8 cellular contexts compared by ENCODE assay signal in genomic region chr3:161104561-161105551, GRCh38. TPM values are rescaled to one million over a fixed set of nuclear protein-coding genes. Genes with fewer than 3 reads are reported as not detected.
DNase-seq lines count a peak whose midpoint lies in the region; ATAC-seq, FAIRE-seq and TF ChIP-seq lines count a peak whose summit lies in the region.

Gene B3GALNT1, minus strand, starts transcription at chr3:161105349. Its CDS starts 18,595 bp downstream, at chr3:161086754.

- no peaks in the 10 kb centered on the region for H4K20me1 ChIP-seq in HepG2 (ENCODE audit: insufficient read depth, low read length)

- H3K9me3 Mint-ChIP-seq in T-helper 1 cell treated with Interleukin-12 subunit alpha and Interleukin-12 subunit beta and Interleukin-4 antibody, amounts not matched to agents 30 μg/mL and 1 μg/mL, for 36 hours, result no peaks in the 10 kb centered on the region

- H3K4me3 Mint-ChIP-seq in T-helper 1 cell treated with Interleukin-12 subunit alpha and Interleukin-12 subunit beta and Interleukin-4 antibody, amounts not matched to agents 30 μg/mL and 1 μg/mL, for 36 hours, result peak within 1 kb of the TSS; percentile 78

- no peak within 1 kb of the TSS for H3K9ac ChIP-seq in HepG2 (ENCODE audit: insufficient read depth, low read depth, low read length)

- no peak within 1 kb of the TSS for H3K27ac Mint-ChIP-seq in T-helper 1 cell treated with Interleukin-12 subunit alpha and Interleukin-12 subunit beta and Interleukin-4 antibody, amounts not matched to agents 30 μg/mL and 1 μg/mL, for 36 hours

- no peak for TF ChIP-seq RAD21 in HepG2 (CRISPR knock-in tag; IDR thresholded peaks at IDR 0.05)

- peaks cover 10% of the 10 kb centered on the region for H3K4me1 ChIP-seq in HepG2 (ENCODE audit: insufficient read depth, low read length)

- H2AFZ ChIP-seq in HepG2 (ENCODE audit: low read length), result no peak within 1 kb of the TSS

- H3K4me1 Mint-ChIP-seq in T-helper 1 cell treated with Interleukin-12 subunit alpha and Interleukin-12 subunit beta and Interleukin-4 antibody, amounts not matched to agents 30 μg/mL and 1 μg/mL, for 36 hours (ENCODE audit: low read depth), result peaks cover 17% of the 10 kb centered on the region

- ATAC-seq in GM21360 (IDR thresholded peaks at IDR 0.05; ENCODE audit: unreplicated experiment), result peak; percentile 72
- peak; percentile 29; the same call in 1 of the 3 replicates for ATAC-seq in HepG2

- intact Hi-C loops in dorsolateral prefrontal cortex (cut with DNase I) (loop anchor here in 1 of 2 donors (10.0 kb wide), 1 partner anchor 120 kb away; the partner anchor contains the start of gene NMD3), HepG2 (cut with micrococcal nuclease; ENCODE audit: unreplicated experiment) (no loop called here)

- BruUV-seq in HepG2 (replicated peaks; lab: Mats Ljungman, UMichigan), result no TSS peak

- whole genome bisulfite sequencing in HepG2 (ENCODE audit: low lambda C conversion rate), result 75% methylated on average over 72 of the region's 97 CpGs

- TF ChIP-seq POLR2A in HepG2 (IDR thresholded peaks at IDR 0.05; ENCODE audit: insufficient read depth in 1 of 2, low read depth in 2 of 2, low read length in 2 of 2), result no peak

- H3K4me3 ChIP-seq in dorsolateral prefrontal cortex (peak within 1 kb of the TSS; percentile 50 to 94 (median 81)), HepG2 (replicated peaks in 1 of 3; ENCODE audit: insufficient read depth in 1 of 3, low read depth in 2 of 3, low read length in 3 of 3) (no peak within 1 kb of the TSS)

- H3K4me2 ChIP-seq in HepG2 (ENCODE audit: low read depth, low read length), result no peak within 1 kb of the TSS; the same call in 1 of the 2 replicates

- no peaks in the 10 kb centered on the region for H3K9me3 ChIP-seq in HepG2 (ENCODE audit: low read length)

- no peaks in the 10 kb centered on the region for H3K79me2 ChIP-seq in HepG2 (ENCODE audit: insufficient read depth, low read length)

- POLR2A ChIA-PET in HepG2 (lab: Yijun Ruan, JAX), result no interaction called here

- CTCF ChIA-PET in HepG2 (lab: Yijun Ruan, JAX; ENCODE audit: low intra/inter-chr PET ratio, low total read pairs), result no interaction called here

- peak; percentile 73 for DNase-seq in EH (ENCODE audit: low read depth)
- peak; percentile 71 for DNase-seq in HK-2 (ENCODE audit: unreplicated experiment)
- peak in 7 of 10 donors; percentile 24 to 68 (median 46) for DNase-seq in dorsolateral prefrontal cortex
- DNase-seq in HepG2 (ENCODE audit: low spot score), result no peak
- DNase-seq in stimulated activated CD4-positive, alpha-beta T cell treated with anti-CD3 and anti-CD28 coated beads, Interleukin-4, amount 100 ng/mL, for 24 hours, result peak; percentile 4
- DNase-seq in OCI-M2 (lab: John Stamatoyannopoulos, UW; ENCODE audit: unreplicated experiment), result no peak

- peaks cover 27% of the 10 kb centered on the region for H3K27me3 Mint-ChIP-seq in T-helper 1 cell treated with Interleukin-12 subunit alpha and Interleukin-12 subunit beta and Interleukin-4 antibody, amounts not matched to agents 30 μg/mL and 1 μg/mL, for 36 hours (ENCODE audit: low read depth)

- H3K27ac ChIP-seq in dorsolateral prefrontal cortex (peak within 1 kb of the TSS in 57 of 59 donors; percentile 17 to 91 (median 73)), HepG2 (ENCODE audit: extremely low read length, insufficient read depth, low read length) (no peak within 1 kb of the TSS)

- H3K27me3 ChIP-seq in dorsolateral prefrontal cortex (no peaks in the 10 kb centered on the region), HepG2 (ENCODE audit: control insufficient read depth in 1 of 2, insufficient read depth in 2 of 2, low read length in 2 of 2) (no peaks in the 10 kb centered on the region)

- H3K36me3 Mint-ChIP-seq in T-helper 1 cell treated with Interleukin-12 subunit alpha and Interleukin-12 subunit beta and Interleukin-4 antibody, amounts not matched to agents 30 μg/mL and 1 μg/mL, for 36 hours (ENCODE audit: low read depth), result peaks cover 5% of the 10 kb centered on the region

- in situ Hi-C loops in HepG2 (cut with HindIII; ENCODE audit: extremely low pct_ligation_motif_present, low pct_unique_long_range_greater_than_20kb), result no loop called here

- TF ChIP-seq EP300 in HepG2 (IDR thresholded peaks at IDR 0.05; ENCODE audit: low read depth in 2 of 2, low read length in 2 of 2) (no peak), HepG2 (CRISPR knock-in tag; IDR thresholded peaks at IDR 0.05; ENCODE audit: borderline replicate concordance) (no peak)

- no peak for FAIRE-seq in HepG2 (lab: Jason Lieb, UNC)

- H3K36me3 ChIP-seq in HepG2 (replicated peaks in 1 of 2; ENCODE audit: control insufficient read depth in 1 of 2, insufficient read depth in 2 of 2, low read length in 2 of 2), result no peaks in the 10 kb centered on the region

- TF ChIP-seq CTCF in dorsolateral prefrontal cortex (IDR thresholded peaks at IDR 0.05 in 54 of 56, conservative IDR thresholded peaks at IDR 0.05 in 2 of 56; ENCODE audit: low read depth in 1 of 56, partially characterized antibody in 56 of 56), result peak in 3 of 56 donors; percentile 7 to 16 (median 9)
- TF ChIP-seq CTCF in HepG2 (CRISPR knock-in tag; IDR thresholded peaks at IDR 0.05), result no peak

TF ChIP-seq in HepG2, 621 proteins besides CTCF, POLR2A, EP300 and RAD21 (continues in another document):
- TF ChIP-seq ZNF562 (CRISPR knock-in tag; IDR thresholded peaks at IDR 0.05; ENCODE audit: borderline replicate concordance), result no peak
- TF ChIP-seq ERF (CRISPR knock-in tag; IDR thresholded peaks at IDR 0.05), result no peak
- TF ChIP-seq ZNF362 (CRISPR knock-in tag; IDR thresholded peaks at IDR 0.05; ENCODE audit: borderline replicate concordance), result no peak
- no peak for TF ChIP-seq ZNF138 (CRISPR knock-in tag; IDR thresholded peaks at IDR 0.05; ENCODE audit: low read depth)
- no peak for TF ChIP-seq ZSCAN21 (CRISPR knock-in tag; IDR thresholded peaks at IDR 0.05; ENCODE audit: borderline replicate concordance)
- no peak for TF ChIP-seq TBP (CRISPR knock-in tag; IDR thresholded peaks at IDR 0.05)
- no peak for TF ChIP-seq MED13 (CRISPR knock-in tag; IDR thresholded peaks at IDR 0.05)
- no peak for TF ChIP-seq ZNF276 (CRISPR knock-in tag; IDR thresholded peaks at IDR 0.05; ENCODE audit: low read depth)
- TF ChIP-seq ETV6 (CRISPR knock-in tag; conservative IDR thresholded peaks at IDR 0.05), result no peak

RNA-seq across cellular contexts. Expression of gene B3GALNT1, which starts in this region (rescaled TPM):
- total RNA-seq in dorsolateral prefrontal cortex, result 10 to 100 TPM; 26.6 to 74.6 (median 49.2) TPM
- not detected in 2 replicates for total RNA-seq in HepG2 (2016; rRNA removed; fragmentation: Illumina TruSeq; extraction: Trizol)
- total RNA-seq in HepG2 (2016; cell fraction: cytosol; rRNA removed; fragmentation: Illumina TruSeq; extraction: Trizol; ENCODE audit: low read depth), result not detected in 2 replicates
- not detected in 2 replicates for total RNA-seq in HepG2 (2016; cell fraction: insoluble cytoplasmic fraction; rRNA removed; fragmentation: Illumina TruSeq; extraction: Trizol)
- total RNA-seq in HepG2 (2016; cell fraction: membrane; rRNA removed; fragmentation: Illumina TruSeq; extraction: Trizol), result not detected in 2 replicates
- not detected in 2 replicates for total RNA-seq in HepG2 (2016; cell fraction: nucleus; rRNA removed; fragmentation: Illumina TruSeq; extraction: Trizol)
- polyA plus RNA-seq in HepG2 (2011; rRNA removed), result not detected in 2 replicates
- polyA plus RNA-seq in HepG2 (2011; cell fraction: cytosol; rRNA removed), result not detected in 2 replicates
- polyA plus RNA-seq in HepG2 (2011; cell fraction: nucleus; rRNA removed), result not detected in 2 replicates
- not detected in 2 replicates for polyA plus RNA-seq in HepG2 (2012)
- polyA plus RNA-seq in HepG2 (2016; cell fraction: cytosol; fragmentation: Illumina TruSeq; extraction: Trizol; ENCODE audit: low read depth), result not detected in 2 replicates
- polyA plus RNA-seq in HepG2 (2016; cell fraction: insoluble cytoplasmic fraction; fragmentation: Illumina TruSeq; extraction: Trizol; ENCODE audit: low read depth), result not detected in 2 replicates
- polyA plus RNA-seq in HepG2 (2016; cell fraction: membrane; fragmentation: Illumina TruSeq; extraction: Trizol; ENCODE audit: low read depth), result not detected in 2 replicates
- polyA plus RNA-seq in HepG2 (2016; cell fraction: nucleus; fragmentation: Illumina TruSeq; extraction: Trizol; ENCODE audit: insufficient read depth, low read depth), result not detected in 2 replicates
- polyA minus RNA-seq in HepG2 (2011; rRNA and poly(A)+ RNA removed; ENCODE audit: low replicate concordance), result not detected in 2 replicates
- not detected in 2 replicates for polyA minus RNA-seq in HepG2 (2011; cell fraction: cytosol; rRNA and poly(A)+ RNA removed)
- polyA minus RNA-seq in HepG2 (2011; cell fraction: nucleus; rRNA and poly(A)+ RNA removed), result not detected in 2 replicates

Comparison
In these comparisons a context has a peak if more than half of its experiments do, and no peak if none do; other contexts are left out.
1. RNA of gene B3GALNT1 (total RNA-seq): 26.6 to 74.6 TPM in dorsolateral prefrontal cortex; not detected in HepG2; every median in the first group is over 10 times any median in the second.
2. Peak in ATAC-seq in HepG2; RNA of the gene not detected or under 1 TPM.
3. DNase-seq: peak in EH (single experiment), HK-2 (single experiment), dorsolateral prefrontal cortex (7 of 10) and stimulated activated CD4-positive, alpha-beta T cell treated with anti-CD3 and anti-CD28 coated beads, Interleukin-4, amount 100 ng/mL, for 24 hours (single experiment); none in HepG2 (single experiment) and OCI-M2 (single experiment).
4. H3K4me3 ChIP-seq: peak in dorsolateral prefrontal cortex (59 of 59); none in HepG2 (0 of 3).